In the genomic region with DNA sequence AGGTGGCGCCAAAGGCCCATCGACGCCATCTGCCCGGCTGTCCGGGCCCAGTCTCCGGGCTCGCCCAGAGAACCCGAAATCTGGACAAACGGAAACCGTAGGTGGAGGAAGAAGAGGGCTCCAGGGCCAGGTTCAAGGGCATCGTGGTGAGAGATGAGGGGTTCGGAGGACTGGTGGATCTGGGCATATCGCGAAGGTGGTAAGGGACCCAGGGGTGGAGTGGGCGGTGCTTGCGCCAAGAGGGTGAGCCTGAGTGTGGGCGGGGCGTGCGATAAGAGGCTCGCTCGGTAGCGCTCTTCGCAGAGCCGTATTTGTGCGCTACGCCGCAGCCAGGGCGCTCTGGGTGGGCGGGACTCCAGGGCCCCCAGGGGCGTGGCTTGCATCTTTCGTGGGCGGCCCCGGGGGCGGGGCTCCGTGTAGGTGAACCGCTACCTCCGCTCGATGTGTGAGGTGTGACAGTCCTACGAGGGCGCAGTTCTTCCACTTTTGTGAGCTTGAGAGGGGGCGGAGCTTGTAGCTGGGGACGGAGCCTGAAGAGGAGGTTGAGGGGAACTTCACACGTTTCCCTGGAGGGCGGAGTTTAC, we compare ENCODE assay signal across 8 cellular contexts. TPM values are rescaled to one million over a fixed set of nuclear protein-coding genes. Genes with fewer than 3 reads are reported as not detected.
DNase-seq lines count a peak whose midpoint lies in the region; ATAC-seq and TF ChIP-seq lines count a peak whose summit lies in the region.

No MANE protein-coding gene starts in this region.

- TF ChIP-seq CTCF in WTC11 (IDR thresholded peaks at IDR 0.05) (no peak; the same call in 1 of the 2 replicates), cardiac fibroblast (IDR thresholded peaks at IDR 0.05; ENCODE audit: low read depth, low read length) (no peak)

- peaks cover 8% of the 10 kb centered on the region for H3K27me3 Mint-ChIP-seq in WTC11 (ENCODE audit: low read depth)

- peak overlapping the region; percentile 87 for H3K4me3 Mint-ChIP-seq in WTC11

- H3K4me3 ChIP-seq in cardiac fibroblast (replicated peaks in 1 of 2; ENCODE audit: low read depth in 2 of 2, low read length in 2 of 2) = peak overlapping the region; percentile 46 to 58

- peak overlapping the region; percentile 99 for H3K27ac Mint-ChIP-seq in WTC11

- ATAC-seq in GM18909 (IDR thresholded peaks at IDR 0.05; ENCODE audit: poor library complexity, unreplicated experiment) (peak; percentile 76), HG03159 (IDR thresholded peaks at IDR 0.05; ENCODE audit: unreplicated experiment) (peak; percentile 67), WTC11 (peak; percentile 55)

- no peaks in the 10 kb centered on the region for H3K36me3 Mint-ChIP-seq in WTC11

- POLR2A ChIA-PET in WTC11 (lab: Charles Lee) = interaction anchor here (0.5 to 2.8 kb wide), 23 partner anchors 10 to 169 kb away, joined by 3 to 20 read pairs (median 4); a partner anchor contains a TSS

- DNase-seq in AG08395 (ENCODE audit: low spot score) (peak; percentile 85), NCI-H2196 treated with DMSO at 0.1 percent for 48 hours (lab: John Stamatoyannopoulos, UW; ENCODE audit: unreplicated experiment) (peak; percentile 96), WTC11 (ENCODE audit: low spot score) (peak; percentile 94), cardiac fibroblast (ENCODE audit: low read depth in 2 of 2) (peak; percentile 94 to 97), islet precursor cell (peak; percentile 95)
- peak; percentile 90 to 91 for DNase-seq in stimulated activated CD4-positive, alpha-beta T cell treated with anti-CD3 and anti-CD28 coated beads, Interleukin-12 subunit alpha, Interleukin-12 subunit beta, amount 100 ng/mL, for 24 hours (ENCODE audit: low read depth in 2 of 2)

- CTCF ChIA-PET in WTC11 (lab: Charles Lee) = interaction anchor here (0.5 to 5.8 kb wide), 53 partner anchors 10 to 710 kb away, joined by 3 to 319 read pairs (median 8); a partner anchor contains a TSS

- H3K4me1 Mint-ChIP-seq in WTC11 = peaks cover 13% of the 10 kb centered on the region

- H3K9me3 Mint-ChIP-seq in WTC11 = no peaks in the 10 kb centered on the region

TF ChIP-seq in WTC11, 78 proteins besides CTCF, POLR2A, EP300 and RAD21 (continues in another document):
- TF ChIP-seq, protein P1, sequence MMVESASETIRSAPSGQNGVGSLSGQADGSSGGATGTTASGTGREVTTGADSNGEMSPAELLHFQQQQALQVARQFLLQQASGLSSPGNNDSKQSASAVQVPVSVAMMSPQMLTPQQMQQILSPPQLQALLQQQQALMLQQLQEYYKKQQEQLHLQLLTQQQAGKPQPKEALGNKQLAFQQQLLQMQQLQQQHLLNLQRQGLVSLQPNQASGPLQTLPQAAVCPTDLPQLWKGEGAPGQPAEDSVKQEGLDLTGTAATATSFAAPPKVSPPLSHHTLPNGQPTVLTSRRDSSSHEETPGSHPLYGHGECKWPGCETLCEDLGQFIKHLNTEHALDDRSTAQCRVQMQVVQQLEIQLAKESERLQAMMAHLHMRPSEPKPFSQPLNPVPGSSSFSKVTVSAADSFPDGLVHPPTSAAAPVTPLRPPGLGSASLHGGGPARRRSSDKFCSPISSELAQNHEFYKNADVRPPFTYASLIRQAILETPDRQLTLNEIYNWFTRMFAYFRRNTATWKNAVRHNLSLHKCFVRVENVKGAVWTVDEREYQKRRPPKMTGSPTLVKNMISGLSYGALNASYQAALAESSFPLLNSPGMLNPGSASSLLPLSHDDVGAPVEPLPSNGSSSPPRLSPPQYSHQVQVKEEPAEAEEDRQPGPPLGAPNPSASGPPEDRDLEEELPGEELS (CRISPR knock-in tag; IDR thresholded peaks at IDR 0.05) = 0 out of 2 replicates have a peak, but pooled peaks have one; percentile 34
- TF ChIP-seq, protein P2, sequence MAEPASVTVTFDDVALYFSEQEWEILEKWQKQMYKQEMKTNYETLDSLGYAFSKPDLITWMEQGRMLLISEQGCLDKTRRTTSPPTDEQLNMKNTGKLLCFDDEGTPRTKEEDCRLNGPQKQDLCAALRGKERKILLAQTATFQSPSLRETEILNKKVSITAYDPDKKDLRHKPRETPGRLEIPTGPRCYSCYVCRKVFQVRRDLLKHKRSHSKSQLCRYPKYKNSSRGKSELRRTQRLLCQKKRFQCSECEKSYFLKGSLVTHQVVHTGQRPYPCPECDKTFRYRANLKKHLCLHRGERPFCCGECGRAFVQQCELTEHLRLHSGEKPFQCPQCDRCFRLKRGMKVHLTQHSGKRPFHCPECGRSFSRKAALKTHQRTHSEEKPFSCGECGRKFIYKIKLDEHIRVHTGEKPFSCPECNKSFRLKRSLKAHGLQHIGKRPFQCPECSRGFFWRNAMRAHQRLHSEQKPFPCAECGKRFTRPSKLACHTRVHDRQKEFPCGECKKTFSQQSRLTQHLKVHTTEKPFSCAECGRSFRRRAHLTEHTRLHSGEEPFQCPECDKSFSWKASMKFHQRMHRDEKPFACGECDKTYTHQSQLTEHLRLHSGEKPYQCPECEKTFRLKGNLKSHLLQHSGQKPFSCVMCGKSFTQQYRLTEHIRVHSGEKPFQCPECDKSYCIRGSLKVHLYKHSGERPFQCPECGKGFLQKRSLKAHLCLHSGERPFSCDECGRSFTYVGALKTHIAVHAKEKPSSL (CRISPR knock-in tag; conservative IDR thresholded peaks at IDR 0.05) = no peak
- TF ChIP-seq HMGA2 (CRISPR knock-in tag; IDR thresholded peaks at IDR 0.05) = no peak
- no peak for TF ChIP-seq NFATC4 (CRISPR knock-in tag; IDR thresholded peaks at IDR 0.05)
- no peak for TF ChIP-seq CBFB (CRISPR knock-in tag; IDR thresholded peaks at IDR 0.05; ENCODE audit: low read depth)
- no peak for TF ChIP-seq TP53 (CRISPR knock-in tag; IDR thresholded peaks at IDR 0.05)
- TF ChIP-seq SP1 (CRISPR knock-in tag; conservative IDR thresholded peaks at IDR 0.05) = peak; percentile 86
- TF ChIP-seq, protein P3, sequence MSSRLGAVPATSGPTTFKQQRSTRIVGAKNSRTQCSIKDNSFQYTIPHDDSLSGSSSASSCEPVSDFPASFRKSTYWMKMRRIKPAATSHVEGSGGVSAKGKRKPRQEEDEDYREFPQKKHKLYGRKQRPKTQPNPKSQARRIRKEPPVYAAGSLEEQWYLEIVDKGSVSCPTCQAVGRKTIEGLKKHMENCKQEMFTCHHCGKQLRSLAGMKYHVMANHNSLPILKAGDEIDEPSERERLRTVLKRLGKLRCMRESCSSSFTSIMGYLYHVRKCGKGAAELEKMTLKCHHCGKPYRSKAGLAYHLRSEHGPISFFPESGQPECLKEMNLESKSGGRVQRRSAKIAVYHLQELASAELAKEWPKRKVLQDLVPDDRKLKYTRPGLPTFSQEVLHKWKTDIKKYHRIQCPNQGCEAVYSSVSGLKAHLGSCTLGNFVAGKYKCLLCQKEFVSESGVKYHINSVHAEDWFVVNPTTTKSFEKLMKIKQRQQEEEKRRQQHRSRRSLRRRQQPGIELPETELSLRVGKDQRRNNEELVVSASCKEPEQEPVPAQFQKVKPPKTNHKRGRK (CRISPR knock-in tag; IDR thresholded peaks at IDR 0.05; ENCODE audit: borderline replicate concordance) = no peak
- TF ChIP-seq RELA (CRISPR knock-in tag; IDR thresholded peaks at IDR 0.05; ENCODE audit: borderline replicate concordance) = no peak
- TF ChIP-seq SMAD4 (CRISPR knock-in tag; IDR thresholded peaks at IDR 0.05) = no peak
- TF ChIP-seq ZNF138 (CRISPR knock-in tag; conservative IDR thresholded peaks at IDR 0.05) = no peak
- TF ChIP-seq ZNF671 (CRISPR knock-in tag; IDR thresholded peaks at IDR 0.05) = no peak
- no peak for TF ChIP-seq JAZF1 (CRISPR knock-in tag; IDR thresholded peaks at IDR 0.05)
- no peak for TF ChIP-seq PRRX2 (CRISPR knock-in tag; IDR thresholded peaks at IDR 0.05)
- TF ChIP-seq NFE2L1 (CRISPR knock-in tag; IDR thresholded peaks at IDR 0.05) = no peak
- TF ChIP-seq, protein P4, sequence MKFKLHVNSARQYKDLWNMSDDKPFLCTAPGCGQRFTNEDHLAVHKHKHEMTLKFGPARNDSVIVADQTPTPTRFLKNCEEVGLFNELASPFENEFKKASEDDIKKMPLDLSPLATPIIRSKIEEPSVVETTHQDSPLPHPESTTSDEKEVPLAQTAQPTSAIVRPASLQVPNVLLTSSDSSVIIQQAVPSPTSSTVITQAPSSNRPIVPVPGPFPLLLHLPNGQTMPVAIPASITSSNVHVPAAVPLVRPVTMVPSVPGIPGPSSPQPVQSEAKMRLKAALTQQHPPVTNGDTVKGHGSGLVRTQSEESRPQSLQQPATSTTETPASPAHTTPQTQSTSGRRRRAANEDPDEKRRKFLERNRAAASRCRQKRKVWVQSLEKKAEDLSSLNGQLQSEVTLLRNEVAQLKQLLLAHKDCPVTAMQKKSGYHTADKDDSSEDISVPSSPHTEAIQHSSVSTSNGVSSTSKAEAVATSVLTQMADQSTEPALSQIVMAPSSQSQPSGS (CRISPR knock-in tag; IDR thresholded peaks at IDR 0.05; ENCODE audit: borderline replicate concordance, low read depth) = no peak
- no peak for TF ChIP-seq MXD4 (CRISPR knock-in tag; IDR thresholded peaks at IDR 0.05; ENCODE audit: borderline replicate concordance)
- TF ChIP-seq, protein P5, sequence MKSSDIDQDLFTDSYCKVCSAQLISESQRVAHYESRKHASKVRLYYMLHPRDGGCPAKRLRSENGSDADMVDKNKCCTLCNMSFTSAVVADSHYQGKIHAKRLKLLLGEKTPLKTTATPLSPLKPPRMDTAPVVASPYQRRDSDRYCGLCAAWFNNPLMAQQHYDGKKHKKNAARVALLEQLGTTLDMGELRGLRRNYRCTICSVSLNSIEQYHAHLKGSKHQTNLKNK (CRISPR knock-in tag; IDR thresholded peaks at IDR 0.05) = no peak
- TF ChIP-seq NR2C2 (CRISPR knock-in tag; IDR thresholded peaks at IDR 0.05) = no peak
- TF ChIP-seq NR1H2 (CRISPR knock-in tag; IDR thresholded peaks at IDR 0.05) = no peak
- TF ChIP-seq CREM (CRISPR knock-in tag; IDR thresholded peaks at IDR 0.05) = no peak
- TF ChIP-seq FOXP1 (CRISPR knock-in tag; IDR thresholded peaks at IDR 0.05; ENCODE audit: borderline replicate concordance) = peak; percentile 93
- no peak for TF ChIP-seq ESRRA (CRISPR knock-in tag; IDR thresholded peaks at IDR 0.05; ENCODE audit: borderline replicate concordance)
- peak; percentile 67; the same call in 1 of the 2 replicates for TF ChIP-seq ETV6 (CRISPR knock-in tag; IDR thresholded peaks at IDR 0.05)

RNA-seq across cellular contexts. Expression of a gene that starts 4.8 kb away (rescaled TPM):
- 2.6 to 2.8 TPM (median 2.7 TPM) in 3 replicates for total RNA-seq in WTC11 (2021)

RNA-seq across cellular contexts. Expression of a gene that starts 20.4 kb away (rescaled TPM):
- total RNA-seq in WTC11 (2021) = 2.2 to 2.3 TPM (median 2.3 TPM) in 3 replicates

RNA-seq across cellular contexts. Expression of a gene that starts 23.1 kb away (rescaled TPM):
- total RNA-seq in WTC11 (2021) = 86.0 to 86.9 TPM (median 86.4 TPM) in 3 replicates

RNA-seq across cellular contexts. Expression of a gene that starts 24.2 kb away (rescaled TPM):
- 4.7 to 5.5 TPM (median 5.0 TPM) in 3 replicates for total RNA-seq in WTC11 (2021)

RNA-seq across cellular contexts. Expression of a gene that starts 32.8 kb away (rescaled TPM):
- total RNA-seq in WTC11 (2021) = 37.0 to 44.5 TPM (median 40.8 TPM) in 3 replicates

Comparison
In these comparisons a context has a peak if more than half of its experiments do, and no peak if none do; other contexts are left out.
1. Peak in every context shown above with its lines: DNase-seq, ATAC-seq and H3K4me3 ChIP-seq.